In the genomic region with DNA sequence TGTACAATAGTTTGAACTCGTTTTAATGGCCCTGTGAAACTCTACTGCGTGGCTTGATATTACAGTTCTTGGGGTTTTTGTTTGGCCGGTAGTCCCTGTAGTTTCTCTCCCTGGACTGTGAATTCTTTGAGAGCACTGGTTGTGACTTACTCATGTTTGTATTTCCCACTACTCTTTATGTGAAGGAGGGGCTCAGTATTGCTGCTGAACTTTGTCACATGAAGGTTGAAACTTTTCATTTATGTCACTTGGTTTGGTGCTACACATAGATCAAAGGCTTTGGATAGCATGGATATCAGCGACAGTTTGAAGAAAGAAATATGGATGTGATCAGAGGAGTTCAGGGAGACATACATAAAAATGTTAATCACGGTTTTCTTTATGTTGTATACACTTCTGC, we compare ENCODE assay signal across 11 cellular contexts. TPM values are rescaled to one million over a fixed set of nuclear protein-coding genes. Genes with fewer than 3 reads are reported as not detected.
A peak's percentile ranks its signal among the peaks of the same experiment; 100 is the strongest.
DNase-seq lines count a peak whose midpoint lies in the region; ATAC-seq and TF ChIP-seq lines count a peak whose summit lies in the region.
"Had no signal": no experiment of that assay in that cellular context is flagged by ENCODE, and none has a peak within 500 bp of the region (broad histone marks: within the 10 kb centered on the region; RNA-seq: fewer than 3 reads in every experiment).

No MANE protein-coding gene starts in this region.

- H3K27ac Mint-ChIP-seq in CD4-positive, alpha-beta T cell, result peak overlapping the region; percentile 98

- no peak overlapping the region for H3K27ac ChIP-seq in CD4-positive, alpha-beta T cell (ENCODE audit: low read depth, low read length)
- H3K27ac ChIP-seq in HUES64 (ENCODE audit: low read depth, low read length), result no peak overlapping the region

- H3K9me3 ChIP-seq in CD4-positive, alpha-beta T cell (ENCODE audit: control insufficient read depth, low read length), result no peaks in the 10 kb centered on the region
- H3K9me3 ChIP-seq in HUES64 (ENCODE audit: insufficient read depth, low read depth, low read length), result no peaks in the 10 kb centered on the region
- H3K9me3 ChIP-seq in neuron (ENCODE audit: low read length), result no peaks in the 10 kb centered on the region

- DNase-seq in CD4-positive, alpha-beta T cell, result no peak
- peak; percentile 3 for DNase-seq in astrocyte of the hippocampus (ENCODE audit: low read depth, low spot score)
- no peak for DNase-seq in NCI-H2107 treated with DMSO at 0.1 percent for 48 hours (lab: John Stamatoyannopoulos, UW; ENCODE audit: unreplicated experiment)
- DNase-seq in GDM1 (lab: John Stamatoyannopoulos, UW), result no peak
- no peak for DNase-seq in occipital lobe (lab: John Stamatoyannopoulos, UW)
- no peak for DNase-seq in GM20000 (ENCODE audit: low spot score)
- DNase-seq: Kasumi-1; NCI-H748 treated with DMSO at 0.1 percent for 48 hours; stimulated activated CD4-positive, alpha-beta T cell treated with anti-CD3 and anti-CD28 coated beads, Interleukin-4, amount 100 ng/mL, for 1 hour had no signal

- peaks cover 10% of the 10 kb centered on the region for H3K36me3 Mint-ChIP-seq in CD4-positive, alpha-beta T cell (ENCODE audit: low read depth)

- 86% methylated on average over 5 of the region's 5 CpGs for WGBS in HUES64

- no peaks in the 10 kb centered on the region for H3K36me3 ChIP-seq in HUES64 (ENCODE audit: insufficient read depth, low read length)
- peaks cover under 1% of the 10 kb centered on the region for H3K36me3 ChIP-seq in neuron (ENCODE audit: insufficient read depth, low read length)

- peaks cover 15% of the 10 kb centered on the region for H3K4me1 ChIP-seq in HUES64 (ENCODE audit: insufficient read depth, low read length)
- peaks cover 17% of the 10 kb centered on the region for H3K4me1 ChIP-seq in neuron (ENCODE audit: insufficient read depth, low read length)

- POLR2A ChIA-PET in CD4-positive, alpha-beta T cell (lab: Charles Lee), result interaction anchor here (1.5 to 5.1 kb wide), 7 partner anchors 11 to 122 kb away, joined by 10 to 221 read pairs (median 19); a partner anchor contains a TSS

- H3K9me3 Mint-ChIP-seq in CD4-positive, alpha-beta T cell, result no peaks in the 10 kb centered on the region

- H3K4me1 Mint-ChIP-seq in CD4-positive, alpha-beta T cell (ENCODE audit: low read depth), result peaks cover 33% of the 10 kb centered on the region

- H3K4me3 ChIP-seq in HUES64 (ENCODE audit: low read length) (peak overlapping the region; percentile 72; the same call in 1 of the 2 replicates), neuron (ENCODE audit: low read length) (peak overlapping the region; percentile 73)

- no peak overlapping the region for H3K9ac ChIP-seq in HUES64 (ENCODE audit: low read depth, low read length)

- H3K4me3 Mint-ChIP-seq in CD4-positive, alpha-beta T cell, result peak overlapping the region; percentile 94

- intact Hi-C loops in CD4-positive, alpha-beta T cell (cut with DNase I, micrococcal nuclease), result loop anchor here (5.0 to 10.0 kb wide), 4 partner anchors 45 to 172 kb away; a partner anchor contains a TSS

- TF ChIP-seq CTCF in CD4-positive, alpha-beta T cell (IDR thresholded peaks at IDR 0.05), result no peak
- TF ChIP-seq CTCF in GM20000 (IDR thresholded peaks at IDR 0.05; ENCODE audit: extremely low read depth, missing control alignments), result no peak

- ATAC-seq in CD4-positive, alpha-beta T cell (ENCODE audit: poor library complexity), result no peak

- no peak overlapping the region for H2AFZ ChIP-seq in neuron (ENCODE audit: low read depth, low read length)

- no peaks in the 10 kb centered on the region for H3K27me3 Mint-ChIP-seq in CD4-positive, alpha-beta T cell

- CTCF ChIA-PET in CD4-positive, alpha-beta T cell (lab: Charles Lee), result interaction anchor here (4.0 kb wide), 1 partner anchor 19 kb away, joined by 40 read pairs; a partner anchor contains a TSS

- H3K27me3 ChIP-seq in CD4-positive, alpha-beta T cell (ENCODE audit: control insufficient read depth, insufficient read depth, low read length), result no peaks in the 10 kb centered on the region
- H3K27me3 ChIP-seq in HUES64 (ENCODE audit: insufficient read depth, low read length), result no peaks in the 10 kb centered on the region
- H3K27me3 ChIP-seq in neuron (ENCODE audit: insufficient read depth, low read length), result no peaks in the 10 kb centered on the region

RNA-seq across cellular contexts. Expression of a gene that starts 1.5 kb away (rescaled TPM):
- total RNA-seq in CD4-positive, alpha-beta T cell, result 10 to 100 TPM; 31.7 to 36.8 TPM
- 3.4 TPM for polyA plus RNA-seq in HUES64 (2013, experiment 1 of 2)
- 2.7 TPM for polyA plus RNA-seq in HUES64 (2013, experiment 2 of 2)
- total RNA-seq in occipital lobe, result 14.5 TPM

RNA-seq across cellular contexts. Expression of a gene that starts 19.3 kb away (rescaled TPM):
- total RNA-seq in CD4-positive, alpha-beta T cell, result 100 to 1,000 TPM; 292 to 310 TPM
- polyA plus RNA-seq in HUES64 (2013, experiment 1 of 2), result 32.1 TPM
- 51.8 TPM for polyA plus RNA-seq in HUES64 (2013, experiment 2 of 2)
- total RNA-seq in occipital lobe, result 66.8 TPM

RNA-seq across cellular contexts. Expression of a gene that starts 46.4 kb away (rescaled TPM):
- 10 to 100 TPM in 1 of 2 experiments, 1 to 10 TPM in 1; 9.4 to 11.7 TPM for total RNA-seq in CD4-positive, alpha-beta T cell
- polyA plus RNA-seq in HUES64 (2013, experiment 1 of 2), result 33.4 TPM
- polyA plus RNA-seq in HUES64 (2013, experiment 2 of 2), result 33.3 TPM
- 13.6 TPM for total RNA-seq in occipital lobe

RNA-seq across cellular contexts. Expression of a gene that starts 50.9 kb away (rescaled TPM):
- total RNA-seq in CD4-positive, alpha-beta T cell, result 1 to 10 TPM; 2.5 to 3.0 TPM
- polyA plus RNA-seq in HUES64 (2013, experiment 1 of 2), result 4.9 TPM
- 4.7 TPM for polyA plus RNA-seq in HUES64 (2013, experiment 2 of 2)
- 3.1 TPM for total RNA-seq in occipital lobe
